ENCODE assay signal across 20 cellular contexts in genomic region chr3:194102436-194102835, GRCh38. TPM values are rescaled to one million over a fixed set of nuclear protein-coding genes. Genes with fewer than 3 reads are reported as not detected.
A peak's percentile ranks its signal among the peaks of the same experiment; 100 is the strongest.
DNase-seq lines count a peak whose midpoint lies in the region; ATAC-seq and TF ChIP-seq lines count a peak whose summit lies in the region.
"Had no signal": no experiment of that assay in that cellular context is flagged by ENCODE, and none has a peak within 500 bp of the region (broad histone marks: within the 10 kb centered on the region; RNA-seq: fewer than 3 reads in every experiment).

No MANE protein-coding gene starts in this region.

- H3K27ac Mint-ChIP-seq in stimulated activated naive CD8-positive, alpha-beta T cell treated with anti-CD3 and anti-CD28 coated beads, Interleukin-15, amount 100 ng/mL, for 72 hours = no peak overlapping the region
- H3K27ac Mint-ChIP-seq: mesothelial cell of epicardium had no signal

- peak overlapping the region; percentile 94 for H3K4me2 ChIP-seq in Karpas-422 (ENCODE audit: low read depth, low read length, poor library complexity, severe bottlenecking)

- in situ Hi-C loops in GM13976 (cut with MboI; ENCODE audit: low sequenced_read_pairs, unreplicated experiment) = no loop called here

- CTCF ChIA-PET in GM10248 (lab: Yijun Ruan, JAX) = interaction anchor here (1.0 to 1.7 kb wide), 3 partner anchors 9 to 30 kb away, joined by 3 to 4 read pairs (median 3); no protein-coding TSS in a partner anchor

- no peak overlapping the region for H3K4me3 Mint-ChIP-seq in stimulated activated naive CD8-positive, alpha-beta T cell treated with anti-CD3 and anti-CD28 coated beads, Interleukin-15, amount 100 ng/mL, for 72 hours
- H3K4me3 Mint-ChIP-seq: mesothelial cell of epicardium had no signal

- H2AFZ ChIP-seq in Karpas-422 (ENCODE audit: low read length) = peak overlapping the region; percentile 59; the same call in 1 of the 2 replicates

- H3K4me3 ChIP-seq in Karpas-422 (ENCODE audit: low read length) (peak overlapping the region; percentile 53; the same call in 1 of the 2 replicates), mucosa of rectum (ENCODE audit: low read length in 2 of 2) (no peak overlapping the region), right cardiac atrium (ENCODE audit: low read length) (no peak overlapping the region)
- H3K4me3 ChIP-seq: dorsolateral prefrontal cortex, gastrocnemius medialis, SJSA1 had no signal

- H3K27me3 Mint-ChIP-seq in stimulated activated naive CD8-positive, alpha-beta T cell treated with anti-CD3 and anti-CD28 coated beads, Interleukin-15, amount 100 ng/mL, for 72 hours = peaks cover 67% of the 10 kb centered on the region

- H3K4me1 Mint-ChIP-seq in stimulated activated naive CD8-positive, alpha-beta T cell treated with anti-CD3 and anti-CD28 coated beads, Interleukin-15, amount 100 ng/mL, for 72 hours = peaks cover 44% of the 10 kb centered on the region

- peak overlapping the region; percentile 74 for H3K9ac ChIP-seq in Karpas-422 (ENCODE audit: low read length)
- H3K9ac ChIP-seq in mucosa of rectum (ENCODE audit: low read depth in 1 of 2, low read length in 2 of 2) = no peak overlapping the region

- no peaks in the 10 kb centered on the region for H3K27me3 ChIP-seq in Karpas-422 (ENCODE audit: low read length)
- peaks cover 0 to 2% of the 10 kb centered on the region in 2 donors for H3K27me3 ChIP-seq in mucosa of rectum (ENCODE audit: control insufficient read depth in 2 of 2, insufficient read depth in 2 of 2, low read length in 2 of 2)
- H3K27me3 ChIP-seq in right cardiac atrium (ENCODE audit: control insufficient read depth, insufficient read depth) = no peaks in the 10 kb centered on the region
- H3K27me3 ChIP-seq: SJSA1 had no signal

- H3K9me3 Mint-ChIP-seq in stimulated activated naive CD8-positive, alpha-beta T cell treated with anti-CD3 and anti-CD28 coated beads, Interleukin-15, amount 100 ng/mL, for 72 hours = no peaks in the 10 kb centered on the region
- H3K9me3 Mint-ChIP-seq: mesothelial cell of epicardium had no signal

- no peaks in the 10 kb centered on the region for H3K9me3 ChIP-seq in Karpas-422 (ENCODE audit: low read length)
- no peaks in the 10 kb centered on the region for H3K9me3 ChIP-seq in mucosa of rectum (ENCODE audit: control insufficient read depth in 2 of 2, low read length in 2 of 2)
- H3K9me3 ChIP-seq in right cardiac atrium (ENCODE audit: control insufficient read depth, low read length) = no peaks in the 10 kb centered on the region
- H3K9me3 ChIP-seq: gastrocnemius medialis, neutrophil, SJSA1 had no signal

- POLR2A ChIA-PET in GM10248 (lab: Yijun Ruan, JAX) = no interaction called here

- ATAC-seq in GM19438 (IDR thresholded peaks at IDR 0.05; ENCODE audit: low read depth, unreplicated experiment) (peak; percentile 20), right cardiac atrium (no peak)
- no peak for ATAC-seq in stimulated activated naive CD8-positive, alpha-beta T cell treated with anti-CD3 and anti-CD28 coated beads, Interleukin-15, amount 100 ng/mL, for 72 hours
- ATAC-seq: activated CD4-positive, CD25-positive, alpha-beta regulatory T cell treated with anti-CD3 and anti-CD28 coated beads, Interleukin-2, amount 50 U/mL, for 24 hours; gastrocnemius medialis; HCT116 had no signal

- 86% methylated on average over 5 of the region's 5 CpGs for WGBS in right cardiac atrium

- H3K27ac ChIP-seq in Karpas-422 (ENCODE audit: low read length) (peak overlapping the region; percentile 98), mucosa of rectum (ENCODE audit: low read depth in 2 of 2, low read length in 2 of 2) (peak overlapping the region; percentile 67 to 73), right cardiac atrium (ENCODE audit: low read length) (no peak overlapping the region)
- H3K27ac ChIP-seq: dorsolateral prefrontal cortex, gastrocnemius medialis, neutrophil, SJSA1 had no signal

- DNase-seq in GM10248 (ENCODE audit: extremely low spot score) (peak; percentile 41), Karpas-422 (no peak), NCI-H345 (lab: John Stamatoyannopoulos, UW) (no peak), GM13976 (ENCODE audit: low spot score) (no peak), right cardiac atrium (no peak)
- DNase-seq in stimulated activated naive CD8-positive, alpha-beta T cell treated with anti-CD3 and anti-CD28 coated beads, Interleukin-15, amount 100 ng/mL, for 72 hours = no peak
- DNase-seq: dorsolateral prefrontal cortex; erythroblast; gastrocnemius medialis; NCI-H1436; NCI-H774; stimulated activated naive CD4-positive, alpha-beta T cell; trophoblast cell had no signal

- H3K9me2 ChIP-seq in Karpas-422 (replicated peaks; ENCODE audit: insufficient read depth, low read length) = no peaks in the 10 kb centered on the region

- TF ChIP-seq CTCF in GM10248 (IDR thresholded peaks at IDR 0.05; ENCODE audit: control extremely low read depth, extremely low read depth, low read depth, missing control alignments) = no peak
- no peak for TF ChIP-seq CTCF in GM13976 (IDR thresholded peaks at IDR 0.05; ENCODE audit: borderline replicate concordance, control extremely low read depth, extremely low read depth, insufficient read depth, missing control alignments)

- no peaks in the 10 kb centered on the region for H4K20me1 ChIP-seq in Karpas-422 (ENCODE audit: insufficient read depth, low read depth, low read length)

- intact Hi-C loops in right cardiac atrium (cut with DNase I) = no loop called here

- H3K36me3 ChIP-seq in Karpas-422 (ENCODE audit: insufficient read depth, low read length) = no peaks in the 10 kb centered on the region
- H3K36me3 ChIP-seq in mucosa of rectum (ENCODE audit: control insufficient read depth in 2 of 2, insufficient read depth in 2 of 2, low read length in 2 of 2) = no peaks in the 10 kb centered on the region
- H3K36me3 ChIP-seq: gastrocnemius medialis, neutrophil, SJSA1 had no signal

- H3K4me1 ChIP-seq in Karpas-422 (ENCODE audit: low read length) (peaks cover 94% of the 10 kb centered on the region), mucosa of rectum (ENCODE audit: control insufficient read depth in 2 of 2, insufficient read depth in 2 of 2, low read length in 2 of 2) (peaks cover 22 to 31% of the 10 kb centered on the region in 2 donors), right cardiac atrium (ENCODE audit: control insufficient read depth, insufficient read depth, low read length) (peaks cover 10% of the 10 kb centered on the region)
- H3K4me1 ChIP-seq: SJSA1 had no signal

- H3K79me2 ChIP-seq in Karpas-422 (ENCODE audit: low read length) = no peaks in the 10 kb centered on the region

RNA-seq across cellular contexts. Expression of gene HES1, which starts 33.5 kb away (rescaled TPM):
- 17.4 and 20.2 TPM in 2 replicates for total RNA-seq in Karpas-422 (2014; rRNA removed; shearing (Covaris generic); ENCODE audit: low replicate concordance)
- total RNA-seq in right cardiac atrium = 10 to 100 TPM; 22.8 to 59.5 (median 27.8) TPM
- 31.1 TPM for polyA plus RNA-seq in right cardiac atrium
